In genomic region chr1:59446257-59446901, GRCh38 we compare ENCODE assay signal across 1 cellular context.
TF ChIP-seq lines count a peak whose summit lies in the region.

No MANE protein-coding gene starts in this region.

TF ChIP-seq in K562, 482 proteins besides CTCF, POLR2A, EP300 and RAD21 (continued from another document and continues in another):
- TF ChIP-seq REST (CRISPR knock-in tag; IDR thresholded peaks at IDR 0.05; ENCODE audit: low read depth) (no peak), SRSF1 (IDR thresholded peaks at IDR 0.05; ENCODE audit: low read depth, low read length) (no peak), RBM14 (IDR thresholded peaks at IDR 0.05; ENCODE audit: borderline replicate concordance, insufficient read depth, low read depth, low read length) (no peak), ZNF134 (CRISPR knock-in tag; conservative IDR thresholded peaks at IDR 0.05) (no peak), MIER1 (IDR thresholded peaks at IDR 0.05; ENCODE audit: low read depth) (no peak), ELF1 (tag; IDR thresholded peaks at IDR 0.05) (no peak), GATAD2B (IDR thresholded peaks at IDR 0.05; ENCODE audit: borderline replicate concordance) (no peak), KLF16 (IDR thresholded peaks at IDR 0.05) (no peak), PRDM10 (IDR thresholded peaks at IDR 0.05; ENCODE audit: partially characterized antibody) (no peak), RBM15 (IDR thresholded peaks at IDR 0.05; ENCODE audit: insufficient read depth, low read length) (no peak), ETV1 (tag; conservative IDR thresholded peaks at IDR 0.05; ENCODE audit: low read depth) (no peak), UBTF (IDR thresholded peaks at IDR 0.05; ENCODE audit: borderline replicate concordance in 1 of 2, low read depth in 2 of 2, low read length in 2 of 2) (no peak), MYNN (IDR thresholded peaks at IDR 0.05) (no peak), MYNN (CRISPR knock-in tag; IDR thresholded peaks at IDR 0.05) (no peak), RBM22 (IDR thresholded peaks at IDR 0.05; ENCODE audit: low read depth, low read length, poor library complexity, severe bottlenecking) (no peak), SUPT5H (IDR thresholded peaks at IDR 0.05) (no peak), EP400 (IDR thresholded peaks at IDR 0.05) (peak; percentile 54), HIVEP1 (CRISPR knock-in tag; IDR thresholded peaks at IDR 0.05) (no peak), SIRT6 (IDR thresholded peaks at IDR 0.05; ENCODE audit: low read depth, low read length) (no peak), CBX5 (IDR thresholded peaks at IDR 0.05; ENCODE audit: borderline replicate concordance, low read depth) (no peak), ZNF143 (CRISPR knock-in tag; IDR thresholded peaks at IDR 0.05) (no peak), ZNF354B (CRISPR knock-in tag; IDR thresholded peaks at IDR 0.05) (no peak), TCFL5 (CRISPR knock-in tag; conservative IDR thresholded peaks at IDR 0.05) (no peak), MXD1 (CRISPR knock-in tag; IDR thresholded peaks at IDR 0.05; ENCODE audit: borderline replicate concordance, poor library complexity, severe bottlenecking) (no peak), CHD7 (IDR thresholded peaks at IDR 0.05; ENCODE audit: low read depth, low read length) (no peak), SREBF2 (CRISPR knock-in tag; IDR thresholded peaks at IDR 0.05) (no peak), EGR1 (conservative IDR thresholded peaks at IDR 0.05) (no peak), TARDBP (IDR thresholded peaks at IDR 0.05) (no peak), SOX6 (IDR thresholded peaks at IDR 0.05) (peak; percentile 76), MTA2 (IDR thresholded peaks at IDR 0.05; ENCODE audit: low read depth) (no peak), GTF2A2 (tag; IDR thresholded peaks at IDR 0.05) (no peak), ZNF140 (CRISPR knock-in tag; IDR thresholded peaks at IDR 0.05) (no peak), BCL6 (CRISPR knock-in tag; IDR thresholded peaks at IDR 0.05) (no peak), ZNF347 (CRISPR knock-in tag; IDR thresholded peaks at IDR 0.05; ENCODE audit: low read depth) (no peak), ZBTB49 (CRISPR knock-in tag; IDR thresholded peaks at IDR 0.05; ENCODE audit: borderline replicate concordance) (no peak)
